In genomic region chr9:100601216-100601615, GRCh38 we compare ENCODE assay signal across 8 cellular contexts. TPM values are rescaled to one million over a fixed set of nuclear protein-coding genes. Genes with fewer than 3 reads are reported as not detected.
DNase-seq lines count a peak whose midpoint lies in the region; ATAC-seq and TF ChIP-seq lines count a peak whose summit lies in the region.

No MANE protein-coding gene starts in this region.

- peaks cover 18% of the 10 kb centered on the region for H3K4me1 Mint-ChIP-seq in activated B cell treated with CpG ODN at 0.5 μM for 24 hours

- TF ChIP-seq CTCF in activated B cell treated with CpG ODN at 0.5 μM for 24 hours (IDR thresholded peaks at IDR 0.05) (no peak), foreskin keratinocyte (conservative IDR thresholded peaks at IDR 0.05) (peak; percentile 82), gastroesophageal sphincter (IDR thresholded peaks at IDR 0.05) (peak in 1 of 4 experiments; percentile 38)

- TF ChIP-seq EP300 in gastroesophageal sphincter (IDR thresholded peaks at IDR 0.05): no peak

- no peaks in the 10 kb centered on the region for H3K9me3 ChIP-seq in gastroesophageal sphincter

- DNase-seq in DMS153 (lab: John Stamatoyannopoulos, UW): peak; percentile 59
- DNase-seq in NCI-H460 (ENCODE audit: extremely low read depth, low read depth): peak; percentile 73
- DNase-seq in activated B cell treated with CpG ODN at 0.5 μM for 24 hours: no peak
- peak in 1 of 2 donors; percentile 45 for DNase-seq in foreskin keratinocyte
- peak; percentile 50 for DNase-seq in renal cortical epithelial cell (ENCODE audit: low read depth)

- H3K36me3 Mint-ChIP-seq in activated B cell treated with CpG ODN at 0.5 μM for 24 hours (ENCODE audit: low read depth): no peaks in the 10 kb centered on the region

- CTCF ChIA-PET in activated B cell treated with CpG ODN at 0.5 μM for 24 hours (lab: Charles Lee): interaction anchor here (2.8 kb wide), 1 partner anchor 711 kb away, joined by 30 read pairs; no protein-coding TSS in a partner anchor

- H3K36me3 ChIP-seq in gastroesophageal sphincter: no peaks in the 10 kb centered on the region

- TF ChIP-seq POLR2A in gastroesophageal sphincter (IDR thresholded peaks at IDR 0.05): no peak

- H3K27ac ChIP-seq in foreskin keratinocyte (no peak overlapping the region), gastroesophageal sphincter (no peak overlapping the region)

- H3K27ac Mint-ChIP-seq in activated B cell treated with CpG ODN at 0.5 μM for 24 hours: no peak overlapping the region

- peak overlapping the region; percentile 25 for H3K4me3 Mint-ChIP-seq in activated B cell treated with CpG ODN at 0.5 μM for 24 hours

- H3K4me3 ChIP-seq in gastroesophageal sphincter: no peak overlapping the region

- intact Hi-C loops in activated B cell treated with CpG ODN at 0.5 μM for 24 hours (cut with micrococcal nuclease): no loop called here

- H3K4me1 ChIP-seq in foreskin keratinocyte: peaks cover 9% of the 10 kb centered on the region
- H3K4me1 ChIP-seq in gastroesophageal sphincter: peaks cover 0 to 17% (median 0%) of the 10 kb centered on the region in 3 donors

- POLR2A ChIA-PET in activated B cell treated with CpG ODN at 0.5 μM for 24 hours (lab: Charles Lee): no interaction called here

- peak; percentile 69 for ATAC-seq in GM19351 (IDR thresholded peaks at IDR 0.05; ENCODE audit: unreplicated experiment)
- peak; percentile 55 for ATAC-seq in HG03520 (IDR thresholded peaks at IDR 0.05; ENCODE audit: unreplicated experiment)
- no peak for ATAC-seq in activated B cell treated with CpG ODN at 0.5 μM for 24 hours (ENCODE audit: low read depth)
- ATAC-seq in foreskin keratinocyte: peak; percentile 56
- ATAC-seq in gastroesophageal sphincter: no peak

- no peaks in the 10 kb centered on the region for H3K27me3 Mint-ChIP-seq in activated B cell treated with CpG ODN at 0.5 μM for 24 hours

- no peaks in the 10 kb centered on the region for H3K9me3 Mint-ChIP-seq in activated B cell treated with CpG ODN at 0.5 μM for 24 hours

- H3K27me3 ChIP-seq in foreskin keratinocyte (no peaks in the 10 kb centered on the region), gastroesophageal sphincter (no peaks in the 10 kb centered on the region)

RNA-seq across cellular contexts. Expression of gene CAVIN4, which starts 23.3 kb away (rescaled TPM):
- 0.67 and 1.4 TPM in 2 replicates for total RNA-seq in NCI-H460 (2014; rRNA removed; shearing (Covaris generic))
- 0.32 and 0.61 TPM in 2 replicates for polyA plus RNA-seq in NCI-H460 (2014; cell fraction: nucleus; rRNA removed)
- total RNA-seq in activated B cell treated with CpG ODN at 0.5 μM for 24 hours: 0.09 TPM in 1 of 2 replicates, not detected in the other
- 0.61 and 0.67 TPM in 2 replicates for total RNA-seq in foreskin keratinocyte
- 0.25 and 0.29 TPM in 2 replicates for polyA plus RNA-seq in foreskin keratinocyte
- total RNA-seq in renal cortical epithelial cell: 0.69 and 1.6 TPM in 2 replicates
- total RNA-seq in gastroesophageal sphincter: 1 to 10 TPM in 1 of 4 donors, under 1 TPM in 3; 0.27 to 1.3 (median 0.67) TPM

Comparison
In these comparisons a context has a peak if more than half of its experiments do, and no peak if none do; other contexts are left out.
1. ATAC-seq: peak in GM19351 (single experiment), HG03520 (single experiment) and foreskin keratinocyte (single experiment); none in activated B cell treated with CpG ODN at 0.5 μM for 24 hours (single experiment) and gastroesophageal sphincter (single experiment).